ENCODE assay signal across 18 cellular contexts in the genomic region with DNA sequence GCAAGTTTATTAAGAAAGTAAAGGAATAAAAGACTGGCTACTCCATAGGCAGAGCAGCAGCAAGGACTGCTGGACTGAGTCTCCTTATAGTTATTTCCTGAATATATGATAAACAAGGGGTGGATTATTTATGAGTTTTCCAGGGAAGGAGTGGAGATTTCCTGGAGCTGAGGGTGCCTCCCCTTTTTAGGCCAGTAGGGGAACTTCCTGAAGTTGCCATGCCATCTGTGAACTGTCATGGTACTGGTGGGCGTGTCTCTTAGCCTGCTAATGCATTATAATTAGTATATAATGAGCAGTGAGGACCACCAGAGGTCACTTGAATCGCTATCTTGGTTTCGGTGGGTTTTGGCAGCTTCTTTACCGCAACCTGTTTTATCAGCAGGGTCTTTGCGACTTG. TPM values are rescaled to one million over a fixed set of nuclear protein-coding genes. Genes with fewer than 3 reads are reported as not detected.
DNase-seq lines count a peak whose midpoint lies in the region; ATAC-seq and TF ChIP-seq lines count a peak whose summit lies in the region.
"Had no signal": no experiment of that assay in that cellular context is flagged by ENCODE, and none has a peak within 500 bp of the region (broad histone marks: within the 10 kb centered on the region; RNA-seq: fewer than 3 reads in every experiment).

No MANE protein-coding gene starts in this region.

- no peak overlapping the region for H3K4me3 Mint-ChIP-seq in activated CD8-positive, alpha-beta T cell treated with anti-CD3 and anti-CD28 coated beads for 36 hours
- no peak overlapping the region for H3K4me3 Mint-ChIP-seq in activated CD8-positive, alpha-beta T cell treated with anti-CD3 and anti-CD28 coated beads, Interleukin-2, amount 10 ng/mL, durations not matched to agents 7 days and 5 days
- no peak overlapping the region for H3K4me3 Mint-ChIP-seq in neural progenitor cell
- H3K4me3 Mint-ChIP-seq in stimulated activated naive B cell treated with anti-CD40 and anti-IgM and Interleukin-4, amounts not matched to agents 10 μg/mL and 1 μg/mL and 100 μg/mL, for 72 hours, result no peak overlapping the region
- H3K4me3 Mint-ChIP-seq: memory B cell had no signal

- no peak overlapping the region for H3K9ac ChIP-seq in neural progenitor cell
- H3K9ac ChIP-seq: parathyroid adenoma had no signal

- no peak overlapping the region for H3K27ac Mint-ChIP-seq in activated CD8-positive, alpha-beta T cell treated with anti-CD3 and anti-CD28 coated beads for 36 hours
- H3K27ac Mint-ChIP-seq in activated CD8-positive, alpha-beta T cell treated with anti-CD3 and anti-CD28 coated beads, Interleukin-2, amount 10 ng/mL, durations not matched to agents 7 days and 5 days, result no peak overlapping the region
- H3K27ac Mint-ChIP-seq in neural progenitor cell, result no peak overlapping the region
- no peak overlapping the region for H3K27ac Mint-ChIP-seq in stimulated activated naive B cell treated with anti-CD40 and anti-IgM and Interleukin-4, amounts not matched to agents 10 μg/mL and 1 μg/mL and 100 μg/mL, for 72 hours
- H3K27ac Mint-ChIP-seq: memory B cell had no signal

- H3K4me1 ChIP-seq in PC-9 (replicated peaks; ENCODE audit: insufficient read depth), result no peaks in the 10 kb centered on the region
- H3K4me1 ChIP-seq in neural progenitor cell, result no peaks in the 10 kb centered on the region
- H3K4me1 ChIP-seq: parathyroid adenoma had no signal

- H2AFZ ChIP-seq in PC-9 (no peak overlapping the region), neural progenitor cell (replicated peaks) (no peak overlapping the region)
- H2AFZ ChIP-seq: parathyroid adenoma had no signal

- H3K4me2 ChIP-seq in PC-9 (no peak overlapping the region), neural progenitor cell (no peak overlapping the region)

- H3K9me3 ChIP-seq in PC-9 (ENCODE audit: insufficient read depth, low read depth) (no peaks in the 10 kb centered on the region), neural progenitor cell (ENCODE audit: low read depth) (no peaks in the 10 kb centered on the region)

- H3K27ac ChIP-seq in PC-9 (no peak overlapping the region), epithelial cell of prostate (peak overlapping the region; percentile 19), neural progenitor cell (no peak overlapping the region)

- intact Hi-C loops in activated CD8-positive, alpha-beta T cell treated with anti-CD3 and anti-CD28 coated beads for 36 hours (cut with micrococcal nuclease), result no loop called here
- intact Hi-C loops in PC-9 (cut with micrococcal nuclease; ENCODE audit: unreplicated experiment), result no loop called here

- H3K4me3 ChIP-seq in PC-9 (no peak overlapping the region), neural progenitor cell (no peak overlapping the region)

- peaks cover 8% of the 10 kb centered on the region; the same call in 1 of the 2 replicates for H3K36me3 ChIP-seq in PC-9 (ENCODE audit: low read depth)
- no peaks in the 10 kb centered on the region for H3K36me3 ChIP-seq in neural progenitor cell

- H3K79me2 ChIP-seq in PC-9 (ENCODE audit: low read depth) (no peaks in the 10 kb centered on the region), neural progenitor cell (ENCODE audit: low read depth) (no peaks in the 10 kb centered on the region)

- peaks cover 25% of the 10 kb centered on the region for H3K36me3 Mint-ChIP-seq in activated CD8-positive, alpha-beta T cell treated with anti-CD3 and anti-CD28 coated beads for 36 hours (ENCODE audit: low read depth)
- peaks cover 12% of the 10 kb centered on the region for H3K36me3 Mint-ChIP-seq in activated CD8-positive, alpha-beta T cell treated with anti-CD3 and anti-CD28 coated beads, Interleukin-2, amount 10 ng/mL, durations not matched to agents 7 days and 5 days (ENCODE audit: low read depth)
- peaks cover 13% of the 10 kb centered on the region for H3K36me3 Mint-ChIP-seq in neural progenitor cell
- peaks cover 50 to 68% of the 10 kb centered on the region in 2 donors for H3K36me3 Mint-ChIP-seq in stimulated activated naive B cell treated with anti-CD40 and anti-IgM and Interleukin-4, amounts not matched to agents 10 μg/mL and 1 μg/mL and 100 μg/mL, for 72 hours

- no peak for ATAC-seq in activated CD8-positive, alpha-beta T cell treated with anti-CD3 and anti-CD28 coated beads for 36 hours
- ATAC-seq in activated CD8-positive, alpha-beta T cell treated with anti-CD3 and anti-CD28 coated beads, Interleukin-2, amount 10 ng/mL, durations not matched to agents 7 days and 5 days, result no peak
- no peak for ATAC-seq in GM19463 (IDR thresholded peaks at IDR 0.05; ENCODE audit: unreplicated experiment)
- ATAC-seq in stimulated activated naive B cell treated with anti-CD40 and anti-IgM and Interleukin-4, amounts not matched to agents 10 μg/mL and 1 μg/mL and 100 μg/mL, for 72 hours (replicated peaks), result no peak

- TF ChIP-seq CTCF in activated CD8-positive, alpha-beta T cell treated with anti-CD3 and anti-CD28 coated beads for 36 hours (IDR thresholded peaks at IDR 0.05), result peak; percentile 19
- peak; percentile 24; the same call in 1 of the 2 replicates for TF ChIP-seq CTCF in PC-9 (conservative IDR thresholded peaks at IDR 0.05)
- TF ChIP-seq CTCF in neural progenitor cell (IDR thresholded peaks at IDR 0.05), result peak; percentile 11

- H3K27me3 Mint-ChIP-seq in activated CD8-positive, alpha-beta T cell treated with anti-CD3 and anti-CD28 coated beads for 36 hours, result no peaks in the 10 kb centered on the region
- H3K27me3 Mint-ChIP-seq in activated CD8-positive, alpha-beta T cell treated with anti-CD3 and anti-CD28 coated beads, Interleukin-2, amount 10 ng/mL, durations not matched to agents 7 days and 5 days (ENCODE audit: low read depth), result no peaks in the 10 kb centered on the region
- H3K27me3 Mint-ChIP-seq in neural progenitor cell (ENCODE audit: insufficient read depth, low read depth), result peaks cover 2% of the 10 kb centered on the region
- no peaks in the 10 kb centered on the region for H3K27me3 Mint-ChIP-seq in stimulated activated naive B cell treated with anti-CD40 and anti-IgM and Interleukin-4, amounts not matched to agents 10 μg/mL and 1 μg/mL and 100 μg/mL, for 72 hours
- H3K27me3 Mint-ChIP-seq: memory B cell had no signal

- no TSS peak for BruUV-seq in PC-9 (replicated peaks; lab: Mats Ljungman, UMichigan)

- CTCF ChIA-PET in activated CD8-positive, alpha-beta T cell treated with anti-CD3 and anti-CD28 coated beads for 36 hours (lab: Charles Lee), result interaction anchor here (2.1 to 3.5 kb wide), 2 partner anchors 9 to 32 kb away, joined by 5 to 15 read pairs; no protein-coding TSS in a partner anchor
- CTCF ChIA-PET in activated CD8-positive, alpha-beta T cell treated with anti-CD3 and anti-CD28 coated beads, Interleukin-2, amount 10 ng/mL, durations not matched to agents 7 days and 5 days (lab: Charles Lee), result interaction anchor here (1.1 kb wide), 1 partner anchor 8 kb away, joined by 4 read pairs; no protein-coding TSS in a partner anchor
- CTCF ChIA-PET in PC-9 (lab: Charles Lee), result no interaction called here

- H3K27me3 ChIP-seq in PC-9 (ENCODE audit: insufficient read depth, low read depth) (no peaks in the 10 kb centered on the region), neural progenitor cell (no peaks in the 10 kb centered on the region)

- H4K20me1 ChIP-seq in PC-9 (ENCODE audit: insufficient read depth) (no peaks in the 10 kb centered on the region; the same call in 1 of the 2 replicates), neural progenitor cell (ENCODE audit: low read depth) (no peaks in the 10 kb centered on the region)

- H3K9me3 Mint-ChIP-seq in activated CD8-positive, alpha-beta T cell treated with anti-CD3 and anti-CD28 coated beads for 36 hours, result no peaks in the 10 kb centered on the region
- H3K9me3 Mint-ChIP-seq in activated CD8-positive, alpha-beta T cell treated with anti-CD3 and anti-CD28 coated beads, Interleukin-2, amount 10 ng/mL, durations not matched to agents 7 days and 5 days (ENCODE audit: insufficient read depth), result no peaks in the 10 kb centered on the region
- no peaks in the 10 kb centered on the region for H3K9me3 Mint-ChIP-seq in neural progenitor cell
- H3K9me3 Mint-ChIP-seq in stimulated activated naive B cell treated with anti-CD40 and anti-IgM and Interleukin-4, amounts not matched to agents 10 μg/mL and 1 μg/mL and 100 μg/mL, for 72 hours, result peaks cover 0 to 2% of the 10 kb centered on the region in 2 donors
- H3K9me3 Mint-ChIP-seq: memory B cell had no signal

- POLR2A ChIA-PET in activated CD8-positive, alpha-beta T cell treated with anti-CD3 and anti-CD28 coated beads for 36 hours (lab: Charles Lee), result no interaction called here
- POLR2A ChIA-PET in activated CD8-positive, alpha-beta T cell treated with anti-CD3 and anti-CD28 coated beads, Interleukin-2, amount 10 ng/mL, durations not matched to agents 7 days and 5 days (lab: Charles Lee), result interaction anchor here (1.3 kb wide), 1 partner anchor 13 kb away, joined by 3 read pairs; the partner anchor contains the start of gene ZSCAN5A
- POLR2A ChIA-PET in PC-9 (lab: Charles Lee; ENCODE audit: unreplicated experiment), result no interaction called here

- peaks cover 18% of the 10 kb centered on the region for H3K4me1 Mint-ChIP-seq in activated CD8-positive, alpha-beta T cell treated with anti-CD3 and anti-CD28 coated beads for 36 hours (ENCODE audit: low read depth)
- peaks cover 18% of the 10 kb centered on the region for H3K4me1 Mint-ChIP-seq in activated CD8-positive, alpha-beta T cell treated with anti-CD3 and anti-CD28 coated beads, Interleukin-2, amount 10 ng/mL, durations not matched to agents 7 days and 5 days (ENCODE audit: low read depth)
- H3K4me1 Mint-ChIP-seq in neural progenitor cell, result no peaks in the 10 kb centered on the region
- H3K4me1 Mint-ChIP-seq in stimulated activated naive B cell treated with anti-CD40 and anti-IgM and Interleukin-4, amounts not matched to agents 10 μg/mL and 1 μg/mL and 100 μg/mL, for 72 hours, result peaks cover 7 to 8% of the 10 kb centered on the region in 2 donors

- peak; percentile 8 for DNase-seq in activated CD8-positive, alpha-beta T cell treated with anti-CD3 and anti-CD28 coated beads for 36 hours
- no peak for DNase-seq in activated CD8-positive, alpha-beta T cell treated with anti-CD3 and anti-CD28 coated beads, Interleukin-2, amount 10 ng/mL, durations not matched to agents 7 days and 5 days
- no peak for DNase-seq in PC-9
- DNase-seq in epithelial cell of prostate (ENCODE audit: low read depth, low spot score), result no peak
- DNase-seq in neural progenitor cell (ENCODE audit: low spot score), result no peak
- DNase-seq in stimulated activated naive B cell treated with anti-CD40 and anti-IgM and Interleukin-4, amounts not matched to agents 10 μg/mL and 1 μg/mL and 100 μg/mL, for 72 hours, result no peak
- DNase-seq in kidney glomerular epithelial cell (lab: John Stamatoyannopoulos, UW), result no peak
- DNase-seq: activated CD4-positive, alpha-beta T cell treated with anti-CD3 and anti-CD28 coated beads for 48 hours; activated effector memory CD4-positive, alpha-beta T cell treated with anti-CD3 and anti-CD28 coated beads, Interleukin-2, amount 50 U/mL, for 16 hours; stimulated activated CD8-positive, alpha-beta memory T cell treated with anti-CD3 and anti-CD28 coated beads, Interleukin-4, amount 100 ng/mL, for 48 hours; SW 1271; trophoblast cell had no signal

- H3K9me2 ChIP-seq in PC-9 (ENCODE audit: insufficient read depth), result no peaks in the 10 kb centered on the region

- H3F3A ChIP-seq in PC-9 (ENCODE audit: insufficient read depth, low read depth) (no peaks in the 10 kb centered on the region), neural progenitor cell (ENCODE audit: low read depth) (no peaks in the 10 kb centered on the region)

RNA-seq across cellular contexts. Expression of gene ZSCAN5A, which starts 13.5 kb away (rescaled TPM):
- 1 to 10 TPM; 7.7 to 9.0 TPM for total RNA-seq in activated CD8-positive, alpha-beta T cell treated with anti-CD3 and anti-CD28 coated beads for 36 hours
- 10 to 100 TPM in 1 of 2 experiments, 1 to 10 TPM in 1; 8.2 to 12.1 TPM for total RNA-seq in activated CD8-positive, alpha-beta T cell treated with anti-CD3 and anti-CD28 coated beads, Interleukin-2, amount 10 ng/mL, durations not matched to agents 7 days and 5 days
- 20.5 and 23.6 TPM in 2 replicates for total RNA-seq in PC-9 (2021)
- total RNA-seq in neural progenitor cell (ENCODE audit: low replicate concordance), result 1.6 and 7.8 TPM in 2 replicates

RNA-seq across cellular contexts. Expression of gene EDDM13, which starts 28.6 kb away (rescaled TPM):
- total RNA-seq in activated CD8-positive, alpha-beta T cell treated with anti-CD3 and anti-CD28 coated beads for 36 hours, result 1 to 10 TPM in 1 of 2 experiments, not detected in 1; 1.3 TPM
- 1 to 10 TPM; 2.3 to 2.9 TPM for total RNA-seq in activated CD8-positive, alpha-beta T cell treated with anti-CD3 and anti-CD28 coated beads, Interleukin-2, amount 10 ng/mL, durations not matched to agents 7 days and 5 days
- not detected in 2 replicates for total RNA-seq in PC-9 (2021)
- not detected in 2 replicates for total RNA-seq in neural progenitor cell (ENCODE audit: low replicate concordance)
- total RNA-seq: bronchial epithelial cell, H4, OCI-LY7 had no signal
